Comparison of ENCODE assay signal across 9 cellular contexts in genomic region chr11:118010738-118011461, GRCh38. TPM values are rescaled to one million over a fixed set of nuclear protein-coding genes. Genes with fewer than 3 reads are reported as not detected.
DNase-seq lines count a peak whose midpoint lies in the region; ATAC-seq and TF ChIP-seq lines count a peak whose summit lies in the region.
"Had no signal": no experiment of that assay in that cellular context is flagged by ENCODE, and none has a peak within 500 bp of the region (broad histone marks: within the 10 kb centered on the region; RNA-seq: fewer than 3 reads in every experiment).

No MANE protein-coding gene starts in this region.

- no peaks in the 10 kb centered on the region for H3K27me3 ChIP-seq in GM06990 (replicated peaks; ENCODE audit: control insufficient read depth, insufficient read depth, low read length)
- H3K27me3 ChIP-seq in effector memory CD4-positive, alpha-beta T cell (replicated peaks; ENCODE audit: control insufficient read depth, insufficient read depth, low read length, poor library complexity, severe bottlenecking): no peaks in the 10 kb centered on the region
- H3K27me3 ChIP-seq in spleen (replicated peaks in 1 of 7): no peaks in the 10 kb centered on the region
- no peaks in the 10 kb centered on the region for H3K27me3 ChIP-seq in SJCRH30

- intact Hi-C loops in spleen (cut with DNase I; ENCODE audit: low total_unique reads): no loop called here

- WGBS in spleen, 5 donors: 43 to 64% (median 44%) methylated on average over 19 to 21 of the region's 21 CpGs

- H3K4me1 ChIP-seq in effector memory CD4-positive, alpha-beta T cell (ENCODE audit: control insufficient read depth, insufficient read depth, low read length, poor library complexity, severe bottlenecking): peaks cover 86% of the 10 kb centered on the region
- H3K4me1 ChIP-seq in spleen (peaks cover 45 to 100% (median 89%) of the 10 kb centered on the region in 6 donors), SJCRH30 (no peaks in the 10 kb centered on the region)

- ATAC-seq in GM21360 (IDR thresholded peaks at IDR 0.05; ENCODE audit: unreplicated experiment) (peak; percentile 82), HG03558 (IDR thresholded peaks at IDR 0.05; ENCODE audit: extremely low read depth, unreplicated experiment) (peak; percentile 58)

- no peak for TF ChIP-seq CTCF in GM06990 (IDR thresholded peaks at IDR 0.05; ENCODE audit: insufficient read depth, low read length, poor library complexity, severe bottlenecking)
- peak in 1 of 11 experiments; percentile 9 for TF ChIP-seq CTCF in spleen (IDR thresholded peaks at IDR 0.05 in 8 of 11, conservative IDR thresholded peaks at IDR 0.05 in 3 of 11)

- H3K4me3 ChIP-seq in GM06990 (replicated peaks; ENCODE audit: low read depth, low read length) (no peak overlapping the region; the same call in 1 of the 2 replicates), spleen (peak overlapping the region in 1 of 8 donors; percentile 42), SJCRH30 (no peak overlapping the region)
- H3K4me3 ChIP-seq in effector memory CD4-positive, alpha-beta T cell (ENCODE audit: insufficient read depth, low read depth, low read length, poor library complexity, severe bottlenecking): no peak overlapping the region

- H3K27ac ChIP-seq in effector memory CD4-positive, alpha-beta T cell (ENCODE audit: insufficient read depth, low read length, poor library complexity, severe bottlenecking): peak overlapping the region; percentile 31
- peak overlapping the region; percentile 57 to 98 (median 92) for H3K27ac ChIP-seq in spleen
- no peak overlapping the region for H3K27ac ChIP-seq in SJCRH30

- no peak for TF ChIP-seq POLR2A in spleen (IDR thresholded peaks at IDR 0.05)

- H3K9me3 ChIP-seq in effector memory CD4-positive, alpha-beta T cell (ENCODE audit: control insufficient read depth, low read length): no peaks in the 10 kb centered on the region
- H3K9me3 ChIP-seq in spleen (no peaks in the 10 kb centered on the region), SJCRH30 (replicated peaks) (no peaks in the 10 kb centered on the region)

- DNase-seq in GM06990 (ENCODE audit: extremely low read depth, insufficient read length): peak; percentile 88
- no peak for DNase-seq in effector memory CD4-positive, alpha-beta T cell
- peak; percentile 95 for DNase-seq in spleen
- DNase-seq in HK-2 (ENCODE audit: unreplicated experiment): no peak
- no peak for DNase-seq in DMS153 (lab: John Stamatoyannopoulos, UW)
- no peak for DNase-seq in SJCRH30

- H3K36me3 ChIP-seq in GM06990 (ENCODE audit: control insufficient read depth, insufficient read depth, low read length) (no peaks in the 10 kb centered on the region), spleen (no peaks in the 10 kb centered on the region), SJCRH30 (no peaks in the 10 kb centered on the region)
- H3K36me3 ChIP-seq in effector memory CD4-positive, alpha-beta T cell (ENCODE audit: control insufficient read depth, insufficient read depth, low read length): no peaks in the 10 kb centered on the region

RNA-seq across cellular contexts. Expression of gene IL10RA, which starts 24.7 kb away (rescaled TPM):
- 100 to 1,000 TPM; 114 to 239 (median 171) TPM for total RNA-seq in spleen
- 10 to 100 TPM; 32.9 to 39.4 (median 38.3) TPM for polyA plus RNA-seq in spleen
- not detected in 2 replicates for total RNA-seq in SJCRH30 (2014; rRNA removed; shearing (Covaris generic))
- total RNA-seq: myocyte had no signal

Comparison
In these comparisons a context has a peak if more than half of its experiments do, and no peak if none do; other contexts are left out.
1. DNase-seq: peak in GM06990 (single experiment) and spleen (single experiment); none in effector memory CD4-positive, alpha-beta T cell (0 of 3), HK-2 (single experiment), DMS153 (single experiment) and SJCRH30 (0 of 2).
2. RNA of gene IL10RA, which starts 24.7 kb away (total RNA-seq): 114 to 239 TPM in spleen; not detected in SJCRH30; every median in the first group is over 100 times any median in the second.